8 cellular contexts compared by ENCODE assay signal in genomic region chr16:21301168-21301894, GRCh38. TPM values are rescaled to one million over a fixed set of nuclear protein-coding genes. Genes with fewer than 3 reads are reported as not detected.
DNase-seq lines count a peak whose midpoint lies in the region; ATAC-seq and TF ChIP-seq lines count a peak whose summit lies in the region.

No MANE protein-coding gene starts in this region.

- no peaks in the 10 kb centered on the region for H3K36me3 ChIP-seq in neutrophil

- H3K27me3 ChIP-seq in neutrophil = peaks cover 53% of the 10 kb centered on the region

- H3K27ac ChIP-seq in neutrophil = no peak overlapping the region

- H3K4me3 ChIP-seq in neutrophil (ENCODE audit: low read depth in 1 of 2, low read length in 1 of 2) = peak overlapping the region; percentile 37 to 51

- no peak for TF ChIP-seq CTCF in neutrophil (IDR thresholded peaks at IDR 0.05)

- no peaks in the 10 kb centered on the region for H3K9me3 ChIP-seq in neutrophil

- DNase-seq in DMS153 (lab: John Stamatoyannopoulos, UW) (peak; percentile 70), HT-29 (ENCODE audit: low spot score) (peak; percentile 86), NOMO-1 treated with DMSO at 0.1 percent for 48 hours (lab: John Stamatoyannopoulos, UW; ENCODE audit: unreplicated experiment) (peak; percentile 74), foreskin melanocyte (peak; percentile 72), OCI-M2 (lab: John Stamatoyannopoulos, UW; ENCODE audit: unreplicated experiment) (no peak)
- peak; percentile 58 to 61 for DNase-seq in activated T-cell treated with anti-CD3 and anti-CD28 coated beads, Interleukin-2, amount 50 U/mL, for 48 hours

- ATAC-seq in GM21367 (IDR thresholded peaks at IDR 0.05; ENCODE audit: unreplicated experiment) = peak; percentile 43

- peaks cover 16 to 21% of the 10 kb centered on the region in 2 experiments for H3K4me1 ChIP-seq in neutrophil (ENCODE audit: control insufficient read depth in 1 of 2, insufficient read depth in 1 of 2, low read depth in 1 of 2, low read length in 1 of 2)

RNA-seq across cellular contexts. Expression of gene CRYM, which starts 23.2 kb away (rescaled TPM):
- total RNA-seq in HT-29 (2014; rRNA removed; shearing (Covaris generic)) = 0.61 and 1.8 TPM in 2 replicates
